Comparison of ENCODE assay signal across 27 cellular contexts in the genomic region with DNA sequence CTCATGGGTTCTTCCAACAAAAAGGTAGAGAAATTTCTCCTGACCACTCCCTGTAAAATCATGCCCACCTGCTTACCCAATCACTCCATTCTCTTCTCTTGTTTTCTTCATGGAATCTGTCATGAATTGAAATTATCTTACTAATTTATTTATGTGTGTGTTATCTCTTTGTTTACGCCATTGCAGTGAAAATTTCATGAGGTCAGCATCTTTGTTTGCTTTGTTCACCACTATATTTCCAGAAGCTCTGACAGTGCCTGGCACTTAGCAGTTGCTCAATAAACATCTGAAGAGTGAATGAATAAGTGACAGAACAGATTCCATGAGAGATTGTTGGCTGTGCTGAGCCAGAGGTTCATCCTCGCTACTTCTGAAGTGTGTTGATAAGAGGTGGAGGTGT.
"Had no signal": no experiment of that assay in that cellular context is flagged by ENCODE, and none has a peak within 500 bp of the region (broad histone marks: within the 10 kb centered on the region; RNA-seq: fewer than 3 reads in every experiment).

No MANE protein-coding gene starts in this region.

- H3K27ac ChIP-seq: stomach, suprapubic skin, testis, thoracic aorta, thyroid gland, tibial artery, tibial nerve, transverse colon, upper lobe of left lung, upper lobe of right lung, uterus, vagina had no signal

- H3K36me3 ChIP-seq: stomach, suprapubic skin, thoracic aorta, thyroid gland, tibial artery, tibial nerve, transverse colon, upper lobe of left lung, upper lobe of right lung, uterus, vagina had no signal

- FAIRE-seq: urothelium cell line had no signal

- H3K4me1 ChIP-seq: stomach, suprapubic skin, testis, thyroid gland, tibial artery, tibial nerve, transverse colon, upper lobe of left lung, upper lobe of right lung, uterus, vagina had no signal

- DNase-seq: stimulated activated CD4-positive, alpha-beta T cell treated with anti-CD3 and anti-CD28 coated beads, Interleukin-2, amount 100 ng/mL, for 48 hours; stimulated activated CD4-positive, alpha-beta T cell treated with anti-CD3 and anti-CD28 coated beads, Interleukin-4, amount 100 ng/mL, for 1 hour; stimulated activated CD4-positive, alpha-beta T cell treated with anti-CD3 and anti-CD28 coated beads, Interleukin-4, amount 100 ng/mL, for 24 hours; stimulated activated CD4-positive, alpha-beta T cell treated with anti-CD3 and anti-CD28 coated beads, Interleukin-4, amount 100 ng/mL, for 4 hours; stimulated activated CD8-positive, alpha-beta memory T cell treated with anti-CD3 and anti-CD28 coated beads, Interleukin-4, amount 100 ng/mL, for 48 hours; stimulated activated naive B cell treated with anti-CD40 and anti-IgM and Interleukin-4, amounts not matched to agents 10 μg/mL and 1 μg/mL and 100 μg/mL, for 72 hours; stimulated activated naive CD4-positive, alpha-beta T cell; stimulated activated naive CD4-positive, alpha-beta T cell treated with Interleukin-2 at 50 U/mL for 16 hours; stimulated activated naive CD8-positive, alpha-beta T cell treated with anti-CD3 and anti-CD28 coated beads, Interleukin-15, amount 100 ng/mL, for 72 hours; stimulated activated naive CD8-positive, alpha-beta T cell treated with anti-CD3 and anti-CD28 coated beads, Interleukin-15, Interleukin-2, amounts not matched to agents 100 U/mL and 50 U/mL, for 24 hours; stomach; substantia nigra; testis; thyroid gland; tibial artery; transverse colon; trophoblast cell; upper lobe of left lung; upper lobe of right lung; uterus had no signal

- H3K9me3 ChIP-seq: suprapubic skin, testis, thoracic aorta, thyroid gland, tibial artery, transverse colon, upper lobe of left lung, upper lobe of right lung, uterus, vagina had no signal

- H3K4me3 ChIP-seq: stomach, suprapubic skin, testis, thoracic aorta, thyroid gland, tibial artery, tibial nerve, transverse colon, upper lobe of left lung, upper lobe of right lung, uterus, vagina had no signal

- H3K27me3 ChIP-seq: suprapubic skin, testis, thyroid gland, tibial artery, tibial nerve, transverse colon, upper lobe of left lung, upper lobe of right lung, uterus, vagina had no signal

- ATAC-seq: stimulated activated effector memory CD8-positive, alpha-beta T cell treated with anti-CD3 and anti-CD28 coated beads, Interleukin-12 subunit alpha, Interleukin-12 subunit beta, amount 100 ng/mL, for 72 hours; stimulated activated memory B cell treated with anti-CD40 and anti-IgM and Interleukin-4, amounts not matched to agents 10 μg/mL and 1 μg/mL and 100 μg/mL, for 72 hours; stimulated activated naive B cell treated with anti-CD40 and anti-IgM and Interleukin-4, amounts not matched to agents 10 μg/mL and 1 μg/mL and 100 μg/mL, for 72 hours; stimulated activated naive CD8-positive, alpha-beta T cell treated with anti-CD3 and anti-CD28 coated beads, Interleukin-15, amount 100 ng/mL, for 72 hours; stimulated activated naive CD8-positive, alpha-beta T cell treated with anti-CD3 and anti-CD28 coated beads, Interleukin-15, Interleukin-2, amounts not matched to agents 100 U/mL and 50 U/mL, for 24 hours; upper lobe of right lung had no signal
